ENCODE assay signal across 8 cellular contexts in genomic region chr1:23692308-23692871, GRCh38. TPM values are rescaled to one million over a fixed set of nuclear protein-coding genes. Genes with fewer than 3 reads are reported as not detected.
DNase-seq lines count a peak whose midpoint lies in the region; ATAC-seq and TF ChIP-seq lines count a peak whose summit lies in the region.

No MANE protein-coding gene starts in this region.

- intact Hi-C loops in HCT116 (cut with micrococcal nuclease) = no loop called here

- H3K27me3 ChIP-seq in HCT116 (ENCODE audit: insufficient read depth, low read length) (no peaks in the 10 kb centered on the region), mesendoderm (ENCODE audit: insufficient read depth, low read length, poor library complexity) (no peaks in the 10 kb centered on the region)

- BruUV-seq in HCT116 (replicated peaks; lab: Mats Ljungman, UMichigan) = no TSS peak

- H3K4me2 ChIP-seq in HCT116 (ENCODE audit: low read length) (peak overlapping the region; percentile 85), mesendoderm (ENCODE audit: low read length) (peak overlapping the region; percentile 97)

- H2AK5ac ChIP-seq in mesendoderm (ENCODE audit: low read length) = no peak overlapping the region

- H3K4me3 ChIP-seq in HCT116 (replicated peaks in 1 of 2; ENCODE audit: low read depth in 1 of 2, low read length in 2 of 2) = peak overlapping the region; percentile 87 to 91
- H3K4me3 ChIP-seq in astrocyte of the spinal cord (ENCODE audit: low read depth, low read length) = peak overlapping the region; percentile 95
- peak overlapping the region; percentile 69 for H3K4me3 ChIP-seq in mesendoderm (ENCODE audit: low read length)

- no CpG with 5 or more reads among the region's 17 CpGs for WGBS in mesendoderm (ENCODE audit: extremely low coverage, insufficient coverage, low lambda C conversion rate)

- H2BK5ac ChIP-seq in mesendoderm (ENCODE audit: low read length) = peak overlapping the region; percentile 31

- H3K56ac ChIP-seq in mesendoderm (ENCODE audit: low read length) = peak overlapping the region; percentile 79

- peak overlapping the region; percentile 97 for H3K9ac ChIP-seq in HCT116 (ENCODE audit: low read length)
- H3K9ac ChIP-seq in mesendoderm (ENCODE audit: low read length) = peak overlapping the region; percentile 79

- TF ChIP-seq RAD21 in HCT116 (IDR thresholded peaks at IDR 0.05; ENCODE audit: low read depth) = no peak

- peak overlapping the region; percentile 19 for H3K18ac ChIP-seq in mesendoderm (ENCODE audit: low read length)

- no peak overlapping the region for H3K23ac ChIP-seq in mesendoderm (ENCODE audit: low read length)

- no peak overlapping the region for H4K8ac ChIP-seq in mesendoderm (ENCODE audit: low read depth, low read length)

- H3K36me3 ChIP-seq in HCT116 (ENCODE audit: control insufficient read depth in 1 of 2, insufficient read depth in 2 of 2, low read length in 2 of 2) (peaks cover 48 to 57% of the 10 kb centered on the region in 2 experiments), mesendoderm (ENCODE audit: control insufficient read depth, insufficient read depth, low read length) (peaks cover 20% of the 10 kb centered on the region)

- peak overlapping the region; percentile 93 for H3K4ac ChIP-seq in mesendoderm (ENCODE audit: low read depth, low read length)

- peak overlapping the region; percentile 70 for H2BK120ac ChIP-seq in mesendoderm (ENCODE audit: low read depth, low read length)

- H2BK15ac ChIP-seq in mesendoderm (replicated peaks; ENCODE audit: low read depth) = no peak overlapping the region

- peaks cover 14% of the 10 kb centered on the region for H3K79me1 ChIP-seq in mesendoderm (ENCODE audit: low read length)

- no peak for ATAC-seq in HCT116
- no peak for ATAC-seq in GM18867 (IDR thresholded peaks at IDR 0.05; ENCODE audit: unreplicated experiment)

- H3K27ac ChIP-seq in 22Rv1 (peak overlapping the region; percentile 77), HCT116 (ENCODE audit: low read depth, low read length) (peak overlapping the region; percentile 87), mesendoderm (ENCODE audit: low read depth, low read length) (no peak overlapping the region)

- no peaks in the 10 kb centered on the region for H3K9me2 ChIP-seq in HCT116 (ENCODE audit: insufficient read depth)

- no peak overlapping the region for H2AFZ ChIP-seq in HCT116 (ENCODE audit: low read depth, low read length, poor library complexity, severe bottlenecking)

- H3K4me1 ChIP-seq in HCT116 (ENCODE audit: control insufficient read depth in 1 of 2, insufficient read depth in 2 of 2, low read length in 2 of 2) (peaks cover 4 to 29% of the 10 kb centered on the region in 2 experiments; a peak in 3 of 4 replicates), mesendoderm (ENCODE audit: control insufficient read depth, low read depth, low read length) (peaks cover 8% of the 10 kb centered on the region)

- CTCF ChIA-PET in HCT116 (lab: Charles Lee) = interaction anchor here (1.8 kb wide), 1 partner anchor 34 kb away, joined by 8 read pairs; no protein-coding TSS in a partner anchor

- in situ Hi-C loops in astrocyte of the spinal cord (cut with HindIII; ENCODE audit: low sequenced_read_pairs) = no loop called here

- no peak for DNase-seq in HCT116 (ENCODE audit: low read depth, low spot score)
- no peak for DNase-seq in astrocyte of the spinal cord (ENCODE audit: low read depth, low spot score)
- DNase-seq in mesendoderm = peak; percentile 28
- DNase-seq in occipital lobe (lab: John Stamatoyannopoulos, UW) = no peak
- no peak for DNase-seq in COR-L47 (lab: John Stamatoyannopoulos, UW)
- no peak for DNase-seq in hypothalamus (lab: John Stamatoyannopoulos, UW)

- H3K79me2 ChIP-seq in HCT116 (ENCODE audit: insufficient read depth, low read length) (peaks cover 59% of the 10 kb centered on the region), mesendoderm (ENCODE audit: control insufficient read depth, insufficient read depth, low read length) (peaks cover 53% of the 10 kb centered on the region)

- no peak for TF ChIP-seq POLR2A in HCT116 (IDR thresholded peaks at IDR 0.05; ENCODE audit: borderline replicate concordance, extremely low read depth, insufficient read depth, insufficient read length)

- no peaks in the 10 kb centered on the region for H3K9me3 ChIP-seq in HCT116 (ENCODE audit: control insufficient read depth in 1 of 2, insufficient read depth in 1 of 2, low read depth in 1 of 2, low read length in 2 of 2)

- RAD21 ChIA-PET in HCT116 (lab: Charles Lee; ENCODE audit: low non-redundant PET in 1 of 2, low total read pairs in 2 of 2, uncharacterized antibody in 2 of 2, unreplicated experiment in 2 of 2) = no interaction called here

- no peak for TF ChIP-seq CTCF in 22Rv1 (IDR thresholded peaks at IDR 0.05)
- TF ChIP-seq CTCF in HCT116 (IDR thresholded peaks at IDR 0.05 in 2 of 3, conservative IDR thresholded peaks at IDR 0.05 in 1 of 3; ENCODE audit: borderline replicate concordance in 1 of 3, insufficient read depth in 1 of 3, low read depth in 2 of 3, low read length in 2 of 3) = no peak
- no peak for TF ChIP-seq CTCF in astrocyte of the spinal cord (IDR thresholded peaks at IDR 0.05; ENCODE audit: low read depth, low read length)

- peaks cover 38% of the 10 kb centered on the region; the same call in 1 of the 2 replicates for H4K20me1 ChIP-seq in HCT116 (ENCODE audit: insufficient read depth)

- peak overlapping the region; percentile 8 for H4K5ac ChIP-seq in mesendoderm (ENCODE audit: low read length)

- POLR2A ChIA-PET in HCT116 (lab: Charles Lee) = interaction anchor here (1.1 to 2.1 kb wide), 7 partner anchors 9 to 133 kb away, joined by 3 to 15 read pairs (median 7); partner anchors contain the start of genes ID3 and PITHD1

TF ChIP-seq in HCT116, 20 proteins besides CTCF, POLR2A, EP300 and RAD21:
- TF ChIP-seq ELF1 (IDR thresholded peaks at IDR 0.05; ENCODE audit: borderline replicate concordance, low read depth) (no peak), SIN3A (IDR thresholded peaks at IDR 0.05; ENCODE audit: low read depth) (0 out of 2 replicates have a peak, but pooled peaks have one; percentile 13), REST (IDR thresholded peaks at IDR 0.05; ENCODE audit: low read depth) (no peak), JUND (IDR thresholded peaks at IDR 0.05) (no peak), EGR1 (IDR thresholded peaks at IDR 0.05; ENCODE audit: low read depth) (no peak), SP1 (IDR thresholded peaks at IDR 0.05; ENCODE audit: low read depth) (no peak), YY1 (IDR thresholded peaks at IDR 0.05; ENCODE audit: extremely low read depth, insufficient replicate concordance, low read depth, low read length) (no peak), CEBPB (IDR thresholded peaks at IDR 0.05; ENCODE audit: low read depth) (no peak)

RNA-seq across cellular contexts. Expression of gene RPL11, which starts 0.8 kb away (rescaled TPM):
- 1,262 TPM for total RNA-seq in HCT116 (2021; ENCODE audit: unreplicated experiment)
- 2,336 and 2,697 TPM in 2 replicates for polyA plus RNA-seq in HCT116 (2012)
- 2,959 TPM for polyA plus RNA-seq in mesendoderm (2013, experiment 1 of 2)
- 2,925 TPM for polyA plus RNA-seq in mesendoderm (2013, experiment 2 of 2)
- 852 TPM for total RNA-seq in occipital lobe

RNA-seq across cellular contexts. Expression of gene ELOA, which starts 50.9 kb away (rescaled TPM):
- 39.3 TPM for total RNA-seq in HCT116 (2021; ENCODE audit: unreplicated experiment)
- 12.8 and 14.9 TPM in 2 replicates for polyA plus RNA-seq in HCT116 (2012)
- 50.4 TPM for polyA plus RNA-seq in mesendoderm (2013, experiment 1 of 2)
- polyA plus RNA-seq in mesendoderm (2013, experiment 2 of 2) = 51.3 TPM
- 23.7 TPM for total RNA-seq in occipital lobe
